22 cellular contexts compared by ENCODE assay signal in the genomic region with DNA sequence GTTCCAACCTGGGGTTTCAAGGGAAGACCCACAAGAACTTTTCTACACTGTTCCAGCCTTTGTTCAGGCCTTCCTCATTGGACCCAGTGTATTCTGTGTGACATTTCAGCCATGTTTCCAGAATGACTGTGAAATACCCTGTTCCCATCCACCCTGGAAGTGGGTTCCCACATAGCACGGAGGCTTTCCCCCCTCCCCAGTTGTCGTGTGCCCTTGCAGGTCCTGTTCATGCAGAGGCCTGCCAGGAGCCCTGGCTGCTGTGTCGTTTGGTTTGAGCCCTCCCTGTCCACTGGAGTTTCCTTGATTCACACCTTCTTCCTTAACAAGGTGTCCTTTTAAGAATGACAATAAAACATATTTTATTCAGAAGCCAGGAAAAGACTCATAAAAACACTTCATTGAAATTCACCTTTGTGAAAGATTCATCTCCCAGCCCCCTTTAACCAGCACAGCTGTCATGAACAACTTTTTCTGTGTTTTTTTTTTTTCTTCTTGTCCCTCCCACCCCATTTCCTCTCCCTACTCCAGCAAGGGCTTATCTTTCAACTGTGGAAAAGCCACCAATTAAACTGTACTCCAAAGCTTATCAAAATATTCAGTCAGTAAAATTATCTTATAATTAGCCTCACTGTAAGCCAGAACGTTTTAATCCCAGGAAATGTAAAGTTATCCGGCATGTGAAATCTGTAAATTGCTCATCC.
"Had no signal": no experiment of that assay in that cellular context is flagged by ENCODE, and none has a peak within 500 bp of the region (broad histone marks: within the 10 kb centered on the region; RNA-seq: fewer than 3 reads in every experiment).

No MANE protein-coding gene starts in this region.

- H3K9me3 ChIP-seq: ascending aorta, breast epithelium, left ventricle myocardium inferior, right lobe of liver, spleen, stomach, testis, upper lobe of right lung had no signal

- H3K4me3 ChIP-seq: ascending aorta, breast epithelium, left ventricle myocardium inferior, right lobe of liver, spleen, stomach, testis, upper lobe of right lung had no signal

- H3K27ac Mint-ChIP-seq: activated CD4-positive, alpha-beta memory T cell treated with anti-CD3 and anti-CD28 coated beads for 36 hours; activated CD8-positive, alpha-beta memory T cell treated with anti-CD3 and anti-CD28 coated beads, Interleukin-2, amount 10 ng/mL, durations not matched to agents 7 days and 5 days; activated naive CD4-positive, alpha-beta T cell treated with anti-CD3 and anti-CD28 coated beads, Interleukin-2, amount 10 ng/mL, durations not matched to agents 7 days and 5 days; dendritic cell treated with granulocyte-macrophage colony-stimulating factor and Interleukin-4, amounts not matched to agents 40 ng/mL and 50 ng/mL, for 4 days; memory B cell; natural killer cell had no signal

- H3K9me3 Mint-ChIP-seq: activated CD4-positive, alpha-beta memory T cell treated with anti-CD3 and anti-CD28 coated beads for 36 hours; activated naive CD4-positive, alpha-beta T cell treated with anti-CD3 and anti-CD28 coated beads, Interleukin-2, amount 10 ng/mL, durations not matched to agents 7 days and 5 days; dendritic cell treated with granulocyte-macrophage colony-stimulating factor and Interleukin-4, amounts not matched to agents 40 ng/mL and 50 ng/mL, for 4 days; memory B cell; natural killer cell had no signal

- ATAC-seq: activated CD8-positive, alpha-beta memory T cell treated with anti-CD3 and anti-CD28 coated beads, Interleukin-2, amount 10 ng/mL, durations not matched to agents 7 days and 5 days; natural killer cell; right lobe of liver; upper lobe of right lung had no signal

- H3K4me1 ChIP-seq: ascending aorta, breast epithelium, left ventricle myocardium inferior, right lobe of liver, stomach, testis, upper lobe of right lung had no signal

- H3K4me3 Mint-ChIP-seq: activated CD4-positive, alpha-beta memory T cell treated with anti-CD3 and anti-CD28 coated beads for 36 hours; activated CD8-positive, alpha-beta memory T cell treated with anti-CD3 and anti-CD28 coated beads, Interleukin-2, amount 10 ng/mL, durations not matched to agents 7 days and 5 days; activated naive CD4-positive, alpha-beta T cell treated with anti-CD3 and anti-CD28 coated beads, Interleukin-2, amount 10 ng/mL, durations not matched to agents 7 days and 5 days; dendritic cell treated with granulocyte-macrophage colony-stimulating factor and Interleukin-4, amounts not matched to agents 40 ng/mL and 50 ng/mL, for 4 days; memory B cell; natural killer cell had no signal

- H3K27me3 Mint-ChIP-seq: memory B cell had no signal

- H3K36me3 ChIP-seq: ascending aorta, breast epithelium, left ventricle myocardium inferior, right lobe of liver, spleen, stomach, upper lobe of right lung, WERI-Rb-1 had no signal

- DNase-seq: activated CD4-positive, alpha-beta memory T cell treated with anti-CD3 and anti-CD28 coated beads for 36 hours; activated CD8-positive, alpha-beta memory T cell treated with anti-CD3 and anti-CD28 coated beads, Interleukin-2, amount 10 ng/mL, durations not matched to agents 7 days and 5 days; activated naive CD4-positive, alpha-beta T cell treated with anti-CD3 and anti-CD28 coated beads, Interleukin-2, amount 10 ng/mL, durations not matched to agents 7 days and 5 days; activated T-cell treated with anti-CD3 and anti-CD28 coated beads, Interleukin-2, amount 50 U/mL, for 1 hour; effector memory CD4-positive, alpha-beta T cell; foreskin fibroblast; glutamatergic neuron; hypothalamus; kidney; left ventricle myocardium inferior; natural killer cell; right lobe of liver; spleen; stomach; T-helper 9 cell; testis; upper lobe of right lung; WERI-Rb-1 had no signal

- H3K36me3 Mint-ChIP-seq: activated CD4-positive, alpha-beta memory T cell treated with anti-CD3 and anti-CD28 coated beads for 36 hours; activated CD8-positive, alpha-beta memory T cell treated with anti-CD3 and anti-CD28 coated beads, Interleukin-2, amount 10 ng/mL, durations not matched to agents 7 days and 5 days; activated naive CD4-positive, alpha-beta T cell treated with anti-CD3 and anti-CD28 coated beads, Interleukin-2, amount 10 ng/mL, durations not matched to agents 7 days and 5 days; memory B cell; natural killer cell had no signal

- H3K27ac ChIP-seq: ascending aorta, breast epithelium, left ventricle myocardium inferior, right lobe of liver, spleen, stomach, testis, upper lobe of right lung, WERI-Rb-1 had no signal

- H3K27me3 ChIP-seq: ascending aorta, breast epithelium, right lobe of liver, spleen, stomach, testis, upper lobe of right lung had no signal
